In genomic region chr12:69655616-69656336, GRCh38 we compare ENCODE assay signal across 1 cellular context.
TF ChIP-seq lines count a peak whose summit lies in the region.

No MANE protein-coding gene starts in this region.

TF ChIP-seq in K562, 482 proteins besides CTCF, POLR2A, EP300 and RAD21 (continued from another document):
- TF ChIP-seq, protein P1, sequence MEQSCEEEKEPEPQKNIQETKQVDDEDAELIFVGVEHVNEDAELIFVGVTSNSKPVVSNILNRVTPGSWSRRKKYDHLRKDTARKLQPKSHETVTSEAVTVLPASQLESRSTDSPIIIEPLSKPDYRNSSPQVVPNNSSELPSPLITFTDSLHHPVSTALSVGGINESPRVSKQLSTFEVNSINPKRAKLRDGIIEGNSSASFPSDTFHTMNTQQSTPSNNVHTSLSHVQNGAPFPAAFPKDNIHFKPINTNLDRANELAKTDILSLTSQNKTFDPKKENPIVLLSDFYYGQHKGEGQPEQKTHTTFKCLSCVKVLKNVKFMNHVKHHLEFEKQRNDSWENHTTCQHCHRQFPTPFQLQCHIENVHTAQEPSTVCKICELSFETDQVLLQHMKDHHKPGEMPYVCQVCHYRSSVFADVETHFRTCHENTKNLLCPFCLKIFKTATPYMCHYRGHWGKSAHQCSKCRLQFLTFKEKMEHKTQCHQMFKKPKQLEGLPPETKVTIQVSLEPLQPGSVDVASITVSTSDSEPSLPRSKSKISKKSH (CRISPR knock-in tag; IDR thresholded peaks at IDR 0.05) = no peak
- no peak for TF ChIP-seq HMGXB4 (CRISPR knock-in tag; IDR thresholded peaks at IDR 0.05)
- TF ChIP-seq, protein P2, sequence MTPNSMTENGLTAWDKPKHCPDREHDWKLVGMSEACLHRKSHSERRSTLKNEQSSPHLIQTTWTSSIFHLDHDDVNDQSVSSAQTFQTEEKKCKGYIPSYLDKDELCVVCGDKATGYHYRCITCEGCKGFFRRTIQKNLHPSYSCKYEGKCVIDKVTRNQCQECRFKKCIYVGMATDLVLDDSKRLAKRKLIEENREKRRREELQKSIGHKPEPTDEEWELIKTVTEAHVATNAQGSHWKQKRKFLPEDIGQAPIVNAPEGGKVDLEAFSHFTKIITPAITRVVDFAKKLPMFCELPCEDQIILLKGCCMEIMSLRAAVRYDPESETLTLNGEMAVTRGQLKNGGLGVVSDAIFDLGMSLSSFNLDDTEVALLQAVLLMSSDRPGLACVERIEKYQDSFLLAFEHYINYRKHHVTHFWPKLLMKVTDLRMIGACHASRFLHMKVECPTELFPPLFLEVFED (CRISPR knock-in tag; conservative IDR thresholded peaks at IDR 0.05) = no peak
- no peak for TF ChIP-seq FOXJ3 (CRISPR knock-in tag; IDR thresholded peaks at IDR 0.05)
- TF ChIP-seq ZNF41 (CRISPR knock-in tag; conservative IDR thresholded peaks at IDR 0.05) = no peak
- TF ChIP-seq SMC3 (conservative IDR thresholded peaks at IDR 0.05; ENCODE audit: insufficient read depth, low read depth, low read length) = no peak
- TF ChIP-seq ZNF77 (CRISPR knock-in tag; IDR thresholded peaks at IDR 0.05) = no peak
- peak; percentile 79 for TF ChIP-seq ATF7 (IDR thresholded peaks at IDR 0.05)
- no peak for TF ChIP-seq NFE2 (IDR thresholded peaks at IDR 0.05; ENCODE audit: low read depth)
- TF ChIP-seq, protein P3, sequence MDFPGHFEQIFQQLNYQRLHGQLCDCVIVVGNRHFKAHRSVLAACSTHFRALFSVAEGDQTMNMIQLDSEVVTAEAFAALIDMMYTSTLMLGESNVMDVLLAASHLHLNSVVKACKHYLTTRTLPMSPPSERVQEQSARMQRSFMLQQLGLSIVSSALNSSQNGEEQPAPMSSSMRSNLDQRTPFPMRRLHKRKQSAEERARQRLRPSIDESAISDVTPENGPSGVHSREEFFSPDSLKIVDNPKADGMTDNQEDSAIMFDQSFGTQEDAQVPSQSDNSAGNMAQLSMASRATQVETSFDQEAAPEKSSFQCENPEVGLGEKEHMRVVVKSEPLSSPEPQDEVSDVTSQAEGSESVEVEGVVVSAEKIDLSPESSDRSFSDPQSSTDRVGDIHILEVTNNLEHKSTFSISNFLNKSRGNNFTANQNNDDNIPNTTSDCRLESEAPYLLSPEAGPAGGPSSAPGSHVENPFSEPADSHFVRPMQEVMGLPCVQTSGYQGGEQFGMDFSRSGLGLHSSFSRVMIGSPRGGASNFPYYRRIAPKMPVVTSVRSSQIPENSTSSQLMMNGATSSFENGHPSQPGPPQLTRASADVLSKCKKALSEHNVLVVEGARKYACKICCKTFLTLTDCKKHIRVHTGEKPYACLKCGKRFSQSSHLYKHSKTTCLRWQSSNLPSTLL (IDR thresholded peaks at IDR 0.05) = no peak
- TF ChIP-seq GATAD2A (IDR thresholded peaks at IDR 0.05) = no peak
- TF ChIP-seq ZFPM2 (CRISPR knock-in tag; IDR thresholded peaks at IDR 0.05) = no peak
- TF ChIP-seq NUFIP1 (IDR thresholded peaks at IDR 0.05; ENCODE audit: partially characterized antibody) = no peak
- no peak for TF ChIP-seq SMAD1 (IDR thresholded peaks at IDR 0.05; ENCODE audit: low read depth, low read length, partially characterized antibody)
- no peak for TF ChIP-seq ZNF239 (CRISPR knock-in tag; IDR thresholded peaks at IDR 0.05)
- TF ChIP-seq, protein P4, sequence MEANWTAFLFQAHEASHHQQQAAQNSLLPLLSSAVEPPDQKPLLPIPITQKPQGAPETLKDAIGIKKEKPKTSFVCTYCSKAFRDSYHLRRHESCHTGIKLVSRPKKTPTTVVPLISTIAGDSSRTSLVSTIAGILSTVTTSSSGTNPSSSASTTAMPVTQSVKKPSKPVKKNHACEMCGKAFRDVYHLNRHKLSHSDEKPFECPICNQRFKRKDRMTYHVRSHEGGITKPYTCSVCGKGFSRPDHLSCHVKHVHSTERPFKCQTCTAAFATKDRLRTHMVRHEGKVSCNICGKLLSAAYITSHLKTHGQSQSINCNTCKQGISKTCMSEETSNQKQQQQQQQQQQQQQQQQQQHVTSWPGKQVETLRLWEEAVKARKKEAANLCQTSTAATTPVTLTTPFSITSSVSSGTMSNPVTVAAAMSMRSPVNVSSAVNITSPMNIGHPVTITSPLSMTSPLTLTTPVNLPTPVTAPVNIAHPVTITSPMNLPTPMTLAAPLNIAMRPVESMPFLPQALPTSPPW (CRISPR knock-in tag; IDR thresholded peaks at IDR 0.05) = no peak
- TF ChIP-seq JUND (IDR thresholded peaks at IDR 0.05; ENCODE audit: borderline replicate concordance, low read depth, low read length) = peak; percentile 26; the same call in 1 of the 2 replicates
- TF ChIP-seq JUND (tag; IDR thresholded peaks at IDR 0.05; ENCODE audit: borderline replicate concordance, low read depth, low read length) = peak; percentile 69; the same call in 1 of the 3 replicates
- peak; percentile 92 for TF ChIP-seq ATF3 (IDR thresholded peaks at IDR 0.05)
- TF ChIP-seq ATF3 (CRISPR knock-in tag; conservative IDR thresholded peaks at IDR 0.05) = no peak
